Comparison of ENCODE assay signal across 29 cellular contexts in genomic region chr20:41412324-41412723, GRCh38. TPM values are rescaled to one million over a fixed set of nuclear protein-coding genes. Genes with fewer than 3 reads are reported as not detected.
A peak's percentile ranks its signal among the peaks of the same experiment; 100 is the strongest.
DNase-seq lines count a peak whose midpoint lies in the region; ATAC-seq and TF ChIP-seq lines count a peak whose summit lies in the region.
"Had no signal": no experiment of that assay in that cellular context is flagged by ENCODE, and none has a peak within 500 bp of the region (broad histone marks: within the 10 kb centered on the region; RNA-seq: fewer than 3 reads in every experiment).

No MANE protein-coding gene starts in this region.

- no peaks in the 10 kb centered on the region for H3K4me1 ChIP-seq in hepatocyte (ENCODE audit: insufficient read depth)
- H3K4me1 ChIP-seq in skeletal muscle tissue (ENCODE audit: control insufficient read depth in 3 of 3, insufficient read depth in 3 of 3, low read length in 3 of 3), result peaks cover 38 to 47% (median 46%) of the 10 kb centered on the region in 3 donors

- no peak overlapping the region for H3K4me2 ChIP-seq in hepatocyte
- H3K4me2 ChIP-seq: SK-N-SH had no signal

- POLR2A ChIA-PET in activated CD4-positive, alpha-beta T cell treated with anti-CD3 and anti-CD28 coated beads for 36 hours (lab: Charles Lee), result no interaction called here

- 87% methylated on average over 6 of the region's 6 CpGs for WGBS in hepatocyte (ENCODE audit: low lambda C conversion rate, missing lambda C conversion rate)

- H2AFZ ChIP-seq in hepatocyte, result no peak overlapping the region

- no peak for ATAC-seq in activated CD4-positive, alpha-beta T cell treated with anti-CD3 and anti-CD28 coated beads for 36 hours
- ATAC-seq: gastroesophageal sphincter; stimulated activated naive B cell treated with anti-CD40 and anti-IgM and Interleukin-4, amounts not matched to agents 10 μg/mL and 1 μg/mL and 100 μg/mL, for 72 hours had no signal

- H3K36me3 Mint-ChIP-seq in activated CD4-positive, alpha-beta T cell treated with anti-CD3 and anti-CD28 coated beads for 36 hours (ENCODE audit: low read depth), result peaks cover 39% of the 10 kb centered on the region
- peaks cover 26% of the 10 kb centered on the region for H3K36me3 Mint-ChIP-seq in HFFc6 (ENCODE audit: low read depth)

- intact Hi-C loops in activated CD4-positive, alpha-beta T cell treated with anti-CD3 and anti-CD28 coated beads for 36 hours (cut with DNase I, micrococcal nuclease), result no loop called here

- no peaks in the 10 kb centered on the region for H4K20me1 ChIP-seq in hepatocyte (ENCODE audit: insufficient read depth, poor library complexity, severe bottlenecking)

- no peaks in the 10 kb centered on the region for H3K79me2 ChIP-seq in hepatocyte

- no peaks in the 10 kb centered on the region for H3K27me3 ChIP-seq in hepatocyte
- no peaks in the 10 kb centered on the region for H3K27me3 ChIP-seq in skeletal muscle tissue (ENCODE audit: control insufficient read depth in 3 of 3, insufficient read depth in 3 of 3, low read length in 3 of 3)
- H3K27me3 ChIP-seq: gastroesophageal sphincter, tibial nerve had no signal

- no peak overlapping the region for H3K4me3 ChIP-seq in hepatocyte
- H3K4me3 ChIP-seq in skeletal muscle tissue (ENCODE audit: low read length in 3 of 3), result no peak overlapping the region
- H3K4me3 ChIP-seq: gastroesophageal sphincter, tibial nerve had no signal

- H3K9me3 Mint-ChIP-seq in activated CD4-positive, alpha-beta T cell treated with anti-CD3 and anti-CD28 coated beads for 36 hours (ENCODE audit: low read depth), result no peaks in the 10 kb centered on the region
- no peaks in the 10 kb centered on the region for H3K9me3 Mint-ChIP-seq in HFFc6
- H3K9me3 Mint-ChIP-seq: activated T-helper 2 cell treated with anti-CD3 and anti-CD28 coated beads, Interferon-gamma antibody, Interleukin-2, Interleukin-4, amounts not matched to agents 10 μg/mL and 5 μg/mL and 100 μg/mL, durations not matched to agents 14 hours and 24 hours and 36 hours; brain; stimulated activated naive B cell treated with anti-CD40 and anti-IgM and Interleukin-4, amounts not matched to agents 10 μg/mL and 1 μg/mL and 100 μg/mL, for 72 hours had no signal

- no peaks in the 10 kb centered on the region for H3K36me3 ChIP-seq in hepatocyte (replicated peaks; ENCODE audit: insufficient read depth, low read depth)
- peaks cover 38 to 45% (median 44%) of the 10 kb centered on the region in 3 donors for H3K36me3 ChIP-seq in skeletal muscle tissue (ENCODE audit: control insufficient read depth in 3 of 3, insufficient read depth in 3 of 3, low read length in 3 of 3)

- no peaks in the 10 kb centered on the region for H3K9me2 ChIP-seq in hepatocyte (replicated peaks; ENCODE audit: insufficient read depth)
- H3K9me2 ChIP-seq: SK-N-SH had no signal

- no peak for TF ChIP-seq CTCF in HFFc6 (IDR thresholded peaks at IDR 0.05)
- no peak for TF ChIP-seq CTCF in hepatocyte (IDR thresholded peaks at IDR 0.05; ENCODE audit: poor library complexity)

- H3K27ac ChIP-seq in hepatocyte (peak overlapping the region; percentile 27), skeletal muscle tissue (ENCODE audit: low read depth, low read length) (peak overlapping the region; percentile 73)

- peaks cover 30% of the 10 kb centered on the region for H3K4me1 Mint-ChIP-seq in activated CD4-positive, alpha-beta T cell treated with anti-CD3 and anti-CD28 coated beads for 36 hours
- peaks cover 26% of the 10 kb centered on the region for H3K4me1 Mint-ChIP-seq in HFFc6 (ENCODE audit: low read depth)

- H3K27ac Mint-ChIP-seq in activated CD4-positive, alpha-beta T cell treated with anti-CD3 and anti-CD28 coated beads for 36 hours, result peak overlapping the region; percentile 6
- peak overlapping the region; percentile 68 for H3K27ac Mint-ChIP-seq in HFFc6
- H3K27ac Mint-ChIP-seq: activated T-helper 2 cell treated with anti-CD3 and anti-CD28 coated beads, Interferon-gamma antibody, Interleukin-2, Interleukin-4, amounts not matched to agents 10 μg/mL and 5 μg/mL and 100 μg/mL, durations not matched to agents 14 hours and 24 hours and 36 hours; stimulated activated naive B cell treated with anti-CD40 and anti-IgM and Interleukin-4, amounts not matched to agents 10 μg/mL and 1 μg/mL and 100 μg/mL, for 72 hours had no signal

- H3K9ac ChIP-seq in skeletal muscle tissue (ENCODE audit: low read depth in 1 of 3, low read length in 3 of 3), result no peak overlapping the region
- H3K9ac ChIP-seq: SK-N-SH had no signal

- no peak overlapping the region for H3K4me3 Mint-ChIP-seq in activated CD4-positive, alpha-beta T cell treated with anti-CD3 and anti-CD28 coated beads for 36 hours
- no peak overlapping the region for H3K4me3 Mint-ChIP-seq in HFFc6
- H3K4me3 Mint-ChIP-seq: brain; stimulated activated naive B cell treated with anti-CD40 and anti-IgM and Interleukin-4, amounts not matched to agents 10 μg/mL and 1 μg/mL and 100 μg/mL, for 72 hours had no signal

- no peaks in the 10 kb centered on the region for H3K9me3 ChIP-seq in hepatocyte (ENCODE audit: low read depth)
- no peaks in the 10 kb centered on the region for H3K9me3 ChIP-seq in skeletal muscle tissue (ENCODE audit: control insufficient read depth in 3 of 3, low read length in 3 of 3)
- H3K9me3 ChIP-seq: gastroesophageal sphincter, SK-N-SH, tibial nerve had no signal

- H3K27me3 Mint-ChIP-seq in activated CD4-positive, alpha-beta T cell treated with anti-CD3 and anti-CD28 coated beads for 36 hours, result no peaks in the 10 kb centered on the region
- peaks cover 4% of the 10 kb centered on the region; the same call in 1 of the 2 replicates for H3K27me3 Mint-ChIP-seq in HFFc6 (ENCODE audit: insufficient read depth)
- H3K27me3 Mint-ChIP-seq: brain; stimulated activated naive B cell treated with anti-CD40 and anti-IgM and Interleukin-4, amounts not matched to agents 10 μg/mL and 1 μg/mL and 100 μg/mL, for 72 hours had no signal

- no peak for DNase-seq in activated CD4-positive, alpha-beta T cell treated with anti-CD3 and anti-CD28 coated beads for 36 hours
- no peak for DNase-seq in activated CD4-positive, alpha-beta T cell treated with anti-CD3 and anti-CD28 coated beads for 1 hour
- no peak for DNase-seq in HFFc6
- no peak for DNase-seq in hepatocyte (ENCODE audit: low spot score)
- DNase-seq in amniotic stem cell (lab: John Stamatoyannopoulos, UW), result no peak
- no peak for DNase-seq in stimulated activated CD4-positive, alpha-beta T cell treated with anti-CD3 and anti-CD28 coated beads, Interleukin-4, amount 100 ng/mL, for 24 hours
- no peak for DNase-seq in activated effector memory CD4-positive, alpha-beta T cell treated with Interleukin-2 at 50 U/mL for 16 hours
- DNase-seq: activated CD4-positive, alpha-beta T cell treated with anti-CD3 and anti-CD28 coated beads, Interleukin-2, amount 50 U/mL, for 1 hour; activated CD8-positive, alpha-beta memory T cell treated with anti-CD3 and anti-CD28 coated beads, Interleukin-2, amount 50 U/mL, for 48 hours; AML-193; effector CD4-positive, alpha-beta T cell; erythroblast; IMR-90; NCI-H1105; NCI-H2029 treated with DMSO at 0.1 percent for 48 hours; NCI-H226; NCI-H748 treated with DMSO at 0.1 percent for 48 hours; nucleus accumbens; SK-N-SH; stimulated activated CD4-positive, alpha-beta T cell treated with anti-CD3 and anti-CD28 coated beads, Interleukin-4, amount 100 ng/mL, for 1 hour; stimulated activated naive B cell treated with anti-CD40 and anti-IgM and Interleukin-4, amounts not matched to agents 10 μg/mL and 1 μg/mL and 100 μg/mL, for 72 hours had no signal

- CTCF ChIA-PET in activated CD4-positive, alpha-beta T cell treated with anti-CD3 and anti-CD28 coated beads for 36 hours (lab: Charles Lee), result interaction anchor here (1.2 to 1.9 kb wide), 2 partner anchors 9 to 21 kb away, joined by 3 to 9 read pairs; no protein-coding TSS in a partner anchor

RNA-seq across cellular contexts. Expression of gene EMILIN3, which starts 45.7 kb away (rescaled TPM):
- total RNA-seq in activated CD4-positive, alpha-beta T cell treated with anti-CD3 and anti-CD28 coated beads for 36 hours, result under 1 TPM; 0.05 to 0.16 TPM
- total RNA-seq in HFFc6 (2021; fragmentation: NEBNext Ultra II Directional; extraction: Animal tissue kit (Norgen Biotek cat#: 25700)), result not detected
- 8.0 and 9.5 TPM in 2 replicates for total RNA-seq in hepatocyte
- polyA plus RNA-seq in hepatocyte, result 2.8 and 3.0 TPM in 2 replicates
- total RNA-seq in skeletal muscle tissue, result 23.5 TPM
- total RNA-seq: A172; activated T-helper 2 cell treated with anti-CD3 and anti-CD28 coated beads, Interferon-gamma antibody, Interleukin-2, Interleukin-4, amounts not matched to agents 10 μg/mL and 5 μg/mL and 100 μg/mL, durations not matched to agents 14 hours and 24 hours and 36 hours; T-helper 2 cell treated with Interferon-gamma antibody and Interleukin-4, amounts not matched to agents 100 ng/mL and 5 ng/mL, for 36 hours had no signal
- polyA plus RNA-seq: keratinocyte had no signal
